In genomic region chr17:45656527-45657181, GRCh38 we compare ENCODE assay signal across 21 cellular contexts.
DNase-seq lines count a peak whose midpoint lies in the region; ATAC-seq, FAIRE-seq and TF ChIP-seq lines count a peak whose summit lies in the region.
"Had no signal": no experiment of that assay in that cellular context is flagged by ENCODE, and none has a peak within 500 bp of the region (broad histone marks: within the 10 kb centered on the region; RNA-seq: fewer than 3 reads in every experiment).

No MANE protein-coding gene starts in this region.

- no peak for TF ChIP-seq RAD21 in HepG2 (CRISPR knock-in tag; IDR thresholded peaks at IDR 0.05)

- H3K4me2 ChIP-seq in HepG2 (ENCODE audit: low read depth, low read length): no peak overlapping the region
- H3K4me2 ChIP-seq: BLaER1 treated with 17β-estradiol and CSF1 and Interleukin-3, amounts not matched to agents 10 nM and 100 nM; GM23338 had no signal

- H3K4me3 ChIP-seq in HepG2 (replicated peaks in 1 of 3; ENCODE audit: insufficient read depth in 1 of 3, low read depth in 2 of 3, low read length in 3 of 3) (no peak overlapping the region), right lobe of liver (no peak overlapping the region), bronchial epithelial cell (ENCODE audit: low read depth, low read length) (no peak overlapping the region), right atrium auricular region (no peak overlapping the region)
- H3K4me3 ChIP-seq: BLaER1 treated with 17β-estradiol and CSF1 and Interleukin-3, amounts not matched to agents 10 nM and 100 nM; GM23338 had no signal

- no peaks in the 10 kb centered on the region for H4K20me1 ChIP-seq in HepG2 (ENCODE audit: insufficient read depth, low read length)
- H4K20me1 ChIP-seq: BLaER1 treated with 17β-estradiol and CSF1 and Interleukin-3, amounts not matched to agents 10 nM and 100 nM had no signal

- intact Hi-C loops in HepG2 (cut with micrococcal nuclease; ENCODE audit: unreplicated experiment) (no loop called here), right lobe of liver (cut with DNase I) (no loop called here)

- TF ChIP-seq EP300 in HepG2 (IDR thresholded peaks at IDR 0.05; ENCODE audit: low read depth in 2 of 2, low read length in 2 of 2) (no peak), HepG2 (CRISPR knock-in tag; IDR thresholded peaks at IDR 0.05; ENCODE audit: borderline replicate concordance) (no peak)

- POLR2A ChIA-PET in HepG2 (lab: Yijun Ruan, JAX): no interaction called here

- no peaks in the 10 kb centered on the region for H3K9me3 ChIP-seq in HepG2 (ENCODE audit: low read length)
- H3K9me3 ChIP-seq in right lobe of liver: no peaks in the 10 kb centered on the region
- no peaks in the 10 kb centered on the region for H3K9me3 ChIP-seq in right atrium auricular region
- H3K9me3 ChIP-seq: BLaER1 treated with 17β-estradiol and CSF1 and Interleukin-3, amounts not matched to agents 10 nM and 100 nM had no signal

- no peaks in the 10 kb centered on the region for H3K4me1 ChIP-seq in HepG2 (ENCODE audit: insufficient read depth, low read length)
- no peaks in the 10 kb centered on the region for H3K4me1 ChIP-seq in right lobe of liver
- H3K4me1 ChIP-seq in right atrium auricular region: no peaks in the 10 kb centered on the region
- H3K4me1 ChIP-seq: BLaER1 treated with 17β-estradiol and CSF1 and Interleukin-3, amounts not matched to agents 10 nM and 100 nM had no signal

- CTCF ChIA-PET in HepG2 (lab: Yijun Ruan, JAX; ENCODE audit: low intra/inter-chr PET ratio, low total read pairs): no interaction called here

- no peak for FAIRE-seq in HepG2 (lab: Jason Lieb, UNC)
- FAIRE-seq in bronchial epithelial cell (lab: Jason Lieb, UNC): peak; percentile 77
- FAIRE-seq: GM12892, GM18507 had no signal

- WGBS in HepG2 (ENCODE audit: low lambda C conversion rate): 19% methylated on average over 11 of the region's 11 CpGs
- 75% methylated on average over 6 of the region's 11 CpGs for WGBS in right lobe of liver (ENCODE audit: insufficient coverage, low coverage, low lambda C conversion rate, missing lambda C conversion rate)

- in situ Hi-C loops in HepG2 (cut with HindIII; ENCODE audit: extremely low pct_ligation_motif_present, low pct_unique_long_range_greater_than_20kb): no loop called here

- DNase-seq in HepG2 (ENCODE audit: low spot score): no peak
- no peak for DNase-seq in right lobe of liver
- peak; percentile 86 for DNase-seq in NCI-H524 treated with DMSO at 0.1 percent for 48 hours (lab: John Stamatoyannopoulos, UW)
- DNase-seq in bronchial epithelial cell (ENCODE audit: low read depth): no peak
- DNase-seq in activated naive CD4-positive, alpha-beta T cell treated with anti-CD3 and anti-CD28 coated beads, Interleukin-2, amount 50 U/mL, for 16 hours: no peak
- DNase-seq in right atrium auricular region (ENCODE audit: low spot score): no peak
- DNase-seq in NCI-H2081 (lab: John Stamatoyannopoulos, UW): no peak
- DNase-seq: 8988T; CD8-positive, alpha-beta memory T cell; COR-L47; DMS153; DMS79; GDM1; H7; HFFc6 had no signal

- H3K79me2 ChIP-seq in HepG2 (ENCODE audit: insufficient read depth, low read length): no peaks in the 10 kb centered on the region

- H3K9ac ChIP-seq in HepG2 (ENCODE audit: insufficient read depth, low read depth, low read length): no peak overlapping the region
- H3K9ac ChIP-seq: BLaER1 treated with 17β-estradiol and CSF1 and Interleukin-3, amounts not matched to agents 10 nM and 100 nM had no signal

- H2AFZ ChIP-seq in HepG2 (ENCODE audit: low read length): no peak overlapping the region
- H2AFZ ChIP-seq: GM23338 had no signal

- BruUV-seq in HepG2 (replicated peaks; lab: Mats Ljungman, UMichigan): no TSS peak

- ATAC-seq in HepG2 (no peak), right lobe of liver (no peak), HG03108 (IDR thresholded peaks at IDR 0.05; ENCODE audit: unreplicated experiment) (no peak)
- ATAC-seq: GM23338, HCT116 had no signal

- TF ChIP-seq CTCF in HepG2 (CRISPR knock-in tag; IDR thresholded peaks at IDR 0.05) (no peak), right lobe of liver (IDR thresholded peaks at IDR 0.05) (no peak), bronchial epithelial cell (IDR thresholded peaks at IDR 0.05; ENCODE audit: insufficient read depth, low read length, severe bottlenecking) (no peak), right atrium auricular region (IDR thresholded peaks at IDR 0.05) (no peak)

- no peaks in the 10 kb centered on the region for H3K36me3 ChIP-seq in HepG2 (replicated peaks in 1 of 2; ENCODE audit: control insufficient read depth in 1 of 2, insufficient read depth in 2 of 2, low read length in 2 of 2)
- no peaks in the 10 kb centered on the region for H3K36me3 ChIP-seq in right lobe of liver
- H3K36me3 ChIP-seq in bronchial epithelial cell (ENCODE audit: control insufficient read depth, insufficient read depth, low read length): no peaks in the 10 kb centered on the region
- no peaks in the 10 kb centered on the region for H3K36me3 ChIP-seq in right atrium auricular region
- H3K36me3 ChIP-seq: BLaER1 treated with 17β-estradiol and CSF1 and Interleukin-3, amounts not matched to agents 10 nM and 100 nM had no signal

- peaks cover 0 to 57% of the 10 kb centered on the region in 2 experiments for H3K27me3 ChIP-seq in HepG2 (ENCODE audit: control insufficient read depth in 1 of 2, insufficient read depth in 2 of 2, low read length in 2 of 2)
- no peaks in the 10 kb centered on the region for H3K27me3 ChIP-seq in right lobe of liver
- no peaks in the 10 kb centered on the region for H3K27me3 ChIP-seq in bronchial epithelial cell (ENCODE audit: control insufficient read depth, insufficient read depth, low read length)
- no peaks in the 10 kb centered on the region for H3K27me3 ChIP-seq in right atrium auricular region
- H3K27me3 ChIP-seq: BLaER1 treated with 17β-estradiol and CSF1 and Interleukin-3, amounts not matched to agents 10 nM and 100 nM had no signal

- TF ChIP-seq POLR2A in HepG2 (IDR thresholded peaks at IDR 0.05; ENCODE audit: insufficient read depth in 1 of 2, low read depth in 2 of 2, low read length in 2 of 2) (no peak), right lobe of liver (IDR thresholded peaks at IDR 0.05) (no peak)

- H3K27ac ChIP-seq in HepG2 (ENCODE audit: extremely low read length, insufficient read depth, low read length) (no peak overlapping the region), right lobe of liver (no peak overlapping the region), right atrium auricular region (no peak overlapping the region)
- H3K27ac ChIP-seq: BLaER1 treated with 17β-estradiol and CSF1 and Interleukin-3, amounts not matched to agents 10 nM and 100 nM had no signal

TF ChIP-seq in HepG2, 621 proteins besides CTCF, POLR2A, EP300 and RAD21 (continues in another document):
- TF ChIP-seq ZNF607 (CRISPR knock-in tag; IDR thresholded peaks at IDR 0.05; ENCODE audit: borderline replicate concordance) (no peak), MAFK (conservative IDR thresholded peaks at IDR 0.05 in 1 of 2, IDR thresholded peaks at IDR 0.05 in 1 of 2; ENCODE audit: low read length in 2 of 2) (peak; percentile 56 to 78), BRF2 (CRISPR knock-in tag; IDR thresholded peaks at IDR 0.05) (no peak), ZNF646 (CRISPR knock-in tag; IDR thresholded peaks at IDR 0.05) (no peak)
